Comparison of ENCODE assay signal across 9 cellular contexts in the genomic region with DNA sequence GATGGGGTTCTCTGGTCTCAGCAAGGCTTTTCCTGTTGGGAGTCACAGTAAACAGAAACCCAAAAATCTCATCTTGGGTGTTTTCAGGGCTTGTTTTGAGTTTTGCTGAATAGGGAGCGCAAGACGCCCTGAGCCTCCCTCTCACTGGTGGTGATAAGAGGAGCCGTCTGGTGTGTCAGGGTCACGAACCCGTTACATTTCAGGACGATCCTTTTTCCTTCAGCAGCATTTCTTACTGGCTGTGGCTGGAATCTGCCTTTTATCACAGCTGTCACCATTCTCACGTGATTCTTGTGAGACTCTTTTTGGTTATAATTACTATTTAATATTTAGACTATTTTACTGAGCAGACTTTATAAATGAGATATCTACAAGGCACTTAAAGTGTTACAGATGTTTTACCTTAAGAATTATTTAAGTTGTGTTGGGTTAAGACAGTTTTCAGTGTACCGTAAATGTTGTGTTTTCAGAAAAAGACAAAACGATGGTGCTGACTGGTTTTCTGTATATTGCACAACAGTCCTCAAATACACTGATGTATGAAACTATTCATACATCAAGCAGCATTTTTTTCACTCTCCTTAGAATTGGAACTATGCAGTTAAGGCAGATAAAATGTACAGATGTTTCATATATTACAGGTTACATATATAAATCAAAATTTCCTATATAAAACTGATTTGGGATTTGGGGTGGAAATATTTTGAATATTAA. TPM values are rescaled to one million over a fixed set of nuclear protein-coding genes. Genes with fewer than 3 reads are reported as not detected.
DNase-seq lines count a peak whose midpoint lies in the region; ATAC-seq, FAIRE-seq and TF ChIP-seq lines count a peak whose summit lies in the region.
"Had no signal": no experiment of that assay in that cellular context is flagged by ENCODE, and none has a peak within 500 bp of the region (broad histone marks: within the 10 kb centered on the region; RNA-seq: fewer than 3 reads in every experiment).

No MANE protein-coding gene starts in this region.

- H3K23me2 ChIP-seq in H9 (ENCODE audit: insufficient read length, low read depth, low read length, poor library complexity, severe bottlenecking), result peaks cover 5% of the 10 kb centered on the region

- ATAC-seq in activated T-cell treated with anti-CD3 and anti-CD28 coated beads, Interleukin-2, amount 50 U/mL, for 72 hours (replicated peaks in 1 of 2), result no peak
- no peak for ATAC-seq in activated T-cell treated with anti-CD3 and anti-CD28 coated beads, Interleukin-2, amount 50 U/mL, for 4 hours
- no peak for ATAC-seq in HepG2

- no peak for TF ChIP-seq RAD21 in HepG2 (CRISPR knock-in tag; IDR thresholded peaks at IDR 0.05)

- peaks cover 3 to 8% of the 10 kb centered on the region in 2 donors for H3K36me3 Mint-ChIP-seq in activated T-cell treated with anti-CD3 and anti-CD28 coated beads, Interleukin-2, amount 50 U/mL, for 72 hours (ENCODE audit: insufficient read depth in 2 of 2)
- peaks cover 22% of the 10 kb centered on the region for H3K36me3 Mint-ChIP-seq in activated T-cell treated with anti-CD3 and anti-CD28 coated beads, Interleukin-2, amount 50 U/mL, for 4 hours (ENCODE audit: insufficient read depth)
- peaks cover 45 to 63% (median 58%) of the 10 kb centered on the region in 3 experiments for H3K36me3 Mint-ChIP-seq in H9 (ENCODE audit: insufficient read depth in 1 of 3, low read depth in 3 of 3)
- H3K36me3 Mint-ChIP-seq in nephron progenitor cell (ENCODE audit: low read depth), result peaks cover 43% of the 10 kb centered on the region
- H3K36me3 Mint-ChIP-seq: natural killer cell treated with Interleukin-12 subunit alpha and Interleukin-12 subunit beta and Interleukin-15 and Interleukin-18, amount 100 ng/mL, for 72 hours had no signal

- H3T11ph ChIP-seq in H9 (ENCODE audit: low read length), result no peak overlapping the region

- no peak for TF ChIP-seq CTCF in HepG2 (CRISPR knock-in tag; IDR thresholded peaks at IDR 0.05)
- TF ChIP-seq CTCF in transverse colon (IDR thresholded peaks at IDR 0.05), result no peak
- no peak for TF ChIP-seq CTCF in H9 (conservative IDR thresholded peaks at IDR 0.05)
- no peak for TF ChIP-seq CTCF in nephron progenitor cell (IDR thresholded peaks at IDR 0.05)

- H3K36me3 ChIP-seq in HepG2 (replicated peaks in 1 of 2; ENCODE audit: control insufficient read depth in 1 of 2, insufficient read depth in 2 of 2, low read length in 2 of 2) (peaks cover 5 to 31% of the 10 kb centered on the region in 2 experiments), transverse colon (peaks cover 0 to 7% (median 2%) of the 10 kb centered on the region in 4 donors)

- no peak overlapping the region for H3K18ac ChIP-seq in H9 (ENCODE audit: insufficient read length, low read depth, low read length)

- H2AFZ ChIP-seq in HepG2 (ENCODE audit: low read length) (no peak overlapping the region), H9 (ENCODE audit: low read length) (no peak overlapping the region)

- H2BK12ac ChIP-seq in H9 (ENCODE audit: insufficient read length, low read depth, low read length), result no peak overlapping the region

- TF ChIP-seq POLR2A in HepG2 (IDR thresholded peaks at IDR 0.05; ENCODE audit: insufficient read depth in 1 of 2, low read depth in 2 of 2, low read length in 2 of 2) (no peak), transverse colon (IDR thresholded peaks at IDR 0.05) (no peak)

- in situ Hi-C loops in HepG2 (cut with HindIII; ENCODE audit: extremely low pct_ligation_motif_present, low pct_unique_long_range_greater_than_20kb), result loop anchor here (5.0 kb wide), 1 partner anchor 87 kb away; no protein-coding TSS in a partner anchor
- in situ Hi-C loops in transverse colon (cut with MboI; ENCODE audit: low pct_ligation_motif_present in 1 of 4, low pct_unique_long_range_greater_than_20kb in 1 of 4, low sequenced_read_pairs in 3 of 4), result loop anchor here in 1 of 4 donors (10.0 kb wide), 1 partner anchor 89 kb away; no protein-coding TSS in a partner anchor

- H3K79me1 ChIP-seq in H9 (ENCODE audit: insufficient read depth, low read depth, low read length, poor library complexity, severe bottlenecking), result no peaks in the 10 kb centered on the region

- H3K23ac ChIP-seq in H9 (ENCODE audit: insufficient read length, low read depth, low read length), result no peak overlapping the region

- 92% methylated on average over 9 of the region's 9 CpGs for WGBS in HepG2 (ENCODE audit: low lambda C conversion rate)
- WGBS in transverse colon (ENCODE audit: low coverage in 1 of 2), 2 donors, result 74 to 83% methylated on average over 9 of the region's 9 CpGs
- WGBS in H9 (ENCODE audit: extremely low coverage, insufficient read length, low lambda C conversion rate), result no CpG with 5 or more reads among the region's 9 CpGs

- peaks cover 26% of the 10 kb centered on the region for H3K4me1 Mint-ChIP-seq in activated T-cell treated with anti-CD3 and anti-CD28 coated beads, Interleukin-2, amount 50 U/mL, for 72 hours (ENCODE audit: low read depth)
- peaks cover 22% of the 10 kb centered on the region for H3K4me1 Mint-ChIP-seq in activated T-cell treated with anti-CD3 and anti-CD28 coated beads, Interleukin-2, amount 50 U/mL, for 4 hours (ENCODE audit: low read depth)
- H3K4me1 Mint-ChIP-seq in H9, result peaks cover 10% of the 10 kb centered on the region in 2 experiments
- H3K4me1 Mint-ChIP-seq in nephron progenitor cell, result peaks cover 26% of the 10 kb centered on the region

- no peaks in the 10 kb centered on the region for H3K27me3 ChIP-seq in HepG2 (ENCODE audit: control insufficient read depth in 1 of 2, insufficient read depth in 2 of 2, low read length in 2 of 2)
- no peaks in the 10 kb centered on the region for H3K27me3 ChIP-seq in transverse colon
- H3K27me3 ChIP-seq in H9 (ENCODE audit: insufficient read depth, low read length), result no peaks in the 10 kb centered on the region

- H3K4me3 ChIP-seq in HepG2 (replicated peaks in 1 of 3; ENCODE audit: insufficient read depth in 1 of 3, low read depth in 2 of 3, low read length in 3 of 3) (no peak overlapping the region), transverse colon (no peak overlapping the region)

- no peak overlapping the region for H2BK5ac ChIP-seq in H9 (ENCODE audit: insufficient read length, low read length)

- H3K4ac ChIP-seq in H9 (ENCODE audit: low read depth, low read length), result no peak overlapping the region; the same call in 1 of the 2 replicates

- H4K8ac ChIP-seq in H9 (replicated peaks; ENCODE audit: insufficient read length, low read depth, low read length), result no peak overlapping the region

- intact Hi-C loops in HepG2 (cut with micrococcal nuclease; ENCODE audit: unreplicated experiment), result loop anchor here (10.0 kb wide), 1 partner anchor 59 kb away; no protein-coding TSS in a partner anchor
- intact Hi-C loops in transverse colon (cut with DNase I; ENCODE audit: low total_unique reads), result loop anchor here (5.0 kb wide), 1 partner anchor 87 kb away; no protein-coding TSS in a partner anchor

- POLR2A ChIA-PET in HepG2 (lab: Yijun Ruan, JAX), result interaction anchor here (1.0 to 1.1 kb wide), 2 partner anchors 27 to 83 kb away, joined by 3 to 5 read pairs; no protein-coding TSS in a partner anchor

- H4K5ac ChIP-seq in H9 (ENCODE audit: insufficient read length, low read depth, low read length), result no peak overlapping the region

- H3K4me2 ChIP-seq in HepG2 (ENCODE audit: low read depth, low read length) (no peak overlapping the region), H9 (ENCODE audit: insufficient read depth, insufficient read length, low read length) (no peak overlapping the region)

- CTCF ChIA-PET in HepG2 (lab: Yijun Ruan, JAX; ENCODE audit: low intra/inter-chr PET ratio, low total read pairs), result interaction anchor here (1.6 kb wide), 1 partner anchor 86 kb away, joined by 23 read pairs; no protein-coding TSS in a partner anchor

- H3K9me3 ChIP-seq in HepG2 (ENCODE audit: low read length), result no peaks in the 10 kb centered on the region
- no peaks in the 10 kb centered on the region for H3K9me3 ChIP-seq in transverse colon
- H3K9me3 ChIP-seq in H9 (ENCODE audit: control insufficient read depth, low read depth, low read length), result no peaks in the 10 kb centered on the region

- DNase-seq in activated T-cell treated with anti-CD3 and anti-CD28 coated beads, Interleukin-2, amount 50 U/mL, for 72 hours, result no peak
- DNase-seq in activated T-cell treated with anti-CD3 and anti-CD28 coated beads, Interleukin-2, amount 50 U/mL, for 4 hours, result no peak
- peak; percentile 88 for DNase-seq in amniotic epithelial cell (ENCODE audit: low read depth)
- DNase-seq in HepG2 (ENCODE audit: low spot score), result no peak
- no peak for DNase-seq in transverse colon
- DNase-seq in H9, result no peak
- DNase-seq in nephron progenitor cell, result no peak
- no peak for DNase-seq in epidermal melanocyte (ENCODE audit: insufficient read length, low spot score)

- H2BK15ac ChIP-seq in H9 (ENCODE audit: low read depth, low read length), result no peak overlapping the region

- peak overlapping the region in 1 of 2 donors; percentile 11 for H3K4me3 Mint-ChIP-seq in activated T-cell treated with anti-CD3 and anti-CD28 coated beads, Interleukin-2, amount 50 U/mL, for 72 hours
- H3K4me3 Mint-ChIP-seq in activated T-cell treated with anti-CD3 and anti-CD28 coated beads, Interleukin-2, amount 50 U/mL, for 4 hours, result no peak overlapping the region
- H3K4me3 Mint-ChIP-seq in H9 (no peak overlapping the region), nephron progenitor cell (no peak overlapping the region)
- H3K4me3 Mint-ChIP-seq: natural killer cell treated with Interleukin-12 subunit alpha and Interleukin-12 subunit beta and Interleukin-15 and Interleukin-18, amount 100 ng/mL, for 72 hours had no signal

- H2BK120ac ChIP-seq in H9 (ENCODE audit: low read depth, low read length, poor library complexity, severe bottlenecking), result no peak overlapping the region

- no peak for FAIRE-seq in HepG2 (lab: Jason Lieb, UNC)

- peak overlapping the region; percentile 63 for H3K27ac Mint-ChIP-seq in activated T-cell treated with anti-CD3 and anti-CD28 coated beads, Interleukin-2, amount 50 U/mL, for 72 hours
- H3K27ac Mint-ChIP-seq in H9 (no peak overlapping the region; a peak in 2 of 7 replicates), nephron progenitor cell (no peak overlapping the region)

- H3K9ac ChIP-seq in HepG2 (ENCODE audit: insufficient read depth, low read depth, low read length) (no peak overlapping the region; the same call in 1 of the 2 replicates), H9 (ENCODE audit: extremely low read depth, insufficient read length, low read length) (no peak overlapping the region)

- H3K27me3 Mint-ChIP-seq in activated T-cell treated with anti-CD3 and anti-CD28 coated beads, Interleukin-2, amount 50 U/mL, for 72 hours (ENCODE audit: low read depth), result no peaks in the 10 kb centered on the region
- no peaks in the 10 kb centered on the region for H3K27me3 Mint-ChIP-seq in activated T-cell treated with anti-CD3 and anti-CD28 coated beads, Interleukin-2, amount 50 U/mL, for 4 hours (ENCODE audit: low read depth)
- H3K27me3 Mint-ChIP-seq in H9 (ENCODE audit: low read depth) (no peaks in the 10 kb centered on the region), nephron progenitor cell (ENCODE audit: low read depth, poor library complexity) (peaks cover 3% of the 10 kb centered on the region)
- H3K27me3 Mint-ChIP-seq: natural killer cell treated with Interleukin-12 subunit alpha and Interleukin-12 subunit beta and Interleukin-15 and Interleukin-18, amount 100 ng/mL, for 72 hours had no signal

- H2AK5ac ChIP-seq in H9 (ENCODE audit: insufficient read length, low read length), result no peak overlapping the region

- H3K27ac ChIP-seq in HepG2 (ENCODE audit: extremely low read length, insufficient read depth, low read length) (peak overlapping the region; percentile 55), transverse colon (peak overlapping the region; percentile 66 to 81 (median 78)), H9 (ENCODE audit: insufficient read length, low read depth, low read length) (no peak overlapping the region)

- no peak overlapping the region for H2BK20ac ChIP-seq in H9 (ENCODE audit: low read depth, low read length, poor library complexity, severe bottlenecking)

- H3K14ac ChIP-seq in H9 (ENCODE audit: insufficient read depth, low read length), result no peak overlapping the region

- TF ChIP-seq EP300 in HepG2 (IDR thresholded peaks at IDR 0.05; ENCODE audit: low read depth in 2 of 2, low read length in 2 of 2), result no peak
- no peak for TF ChIP-seq EP300 in HepG2 (CRISPR knock-in tag; IDR thresholded peaks at IDR 0.05; ENCODE audit: borderline replicate concordance)
- no peak for TF ChIP-seq EP300 in transverse colon (IDR thresholded peaks at IDR 0.05; ENCODE audit: low read depth)

- H3K4me1 ChIP-seq in HepG2 (ENCODE audit: insufficient read depth, low read length) (peaks cover 24% of the 10 kb centered on the region), transverse colon (peaks cover 22 to 46% (median 31%) of the 10 kb centered on the region in 4 donors), H9 (ENCODE audit: insufficient read depth, low read length) (0 out of 2 replicates have a peak, but pooled peaks cover 2% of the 10 kb centered on the region)

- no peak overlapping the region for H4K91ac ChIP-seq in H9 (ENCODE audit: insufficient read length, low read depth, low read length)

- H3K79me2 ChIP-seq in HepG2 (ENCODE audit: insufficient read depth, low read length) (peaks cover 14% of the 10 kb centered on the region), H9 (ENCODE audit: insufficient read depth, low read length) (peaks cover 13% of the 10 kb centered on the region; the same call in 1 of the 2 replicates)

- BruUV-seq in HepG2 (replicated peaks; lab: Mats Ljungman, UMichigan), result no TSS peak

- H4K20me1 ChIP-seq in HepG2 (ENCODE audit: insufficient read depth, low read length) (peaks cover 10% of the 10 kb centered on the region; the same call in 1 of the 2 replicates), H9 (ENCODE audit: control insufficient read depth, insufficient read depth, insufficient read length) (no peaks in the 10 kb centered on the region)

- H3K56ac ChIP-seq in H9 (ENCODE audit: insufficient read length, low read depth, low read length), result no peak overlapping the region

- H3K9me3 Mint-ChIP-seq in activated T-cell treated with anti-CD3 and anti-CD28 coated beads, Interleukin-2, amount 50 U/mL, for 72 hours, result no peaks in the 10 kb centered on the region
- no peaks in the 10 kb centered on the region for H3K9me3 Mint-ChIP-seq in activated T-cell treated with anti-CD3 and anti-CD28 coated beads, Interleukin-2, amount 50 U/mL, for 4 hours
- H3K9me3 Mint-ChIP-seq in H9 (peaks cover 5 to 6% of the 10 kb centered on the region in 2 experiments), nephron progenitor cell (no peaks in the 10 kb centered on the region)
- H3K9me3 Mint-ChIP-seq: natural killer cell treated with Interleukin-12 subunit alpha and Interleukin-12 subunit beta and Interleukin-15 and Interleukin-18, amount 100 ng/mL, for 72 hours had no signal

RNA-seq across cellular contexts. Expression of a gene that starts 2.2 kb away (rescaled TPM):
- total RNA-seq in activated T-cell treated with anti-CD3 and anti-CD28 coated beads, Interleukin-2, amount 50 U/mL, for 72 hours, result 10 to 100 TPM; 33.8 to 34.9 TPM
- 10 to 100 TPM; 47.9 to 55.3 (median 52.1) TPM for total RNA-seq in activated T-cell treated with anti-CD3 and anti-CD28 coated beads, Interleukin-2, amount 50 U/mL, for 4 hours
- total RNA-seq in HepG2 (2016; rRNA removed; fragmentation: Illumina TruSeq; extraction: Trizol) (28.2 and 31.6 TPM in 2 replicates), transverse colon (100 to 1,000 TPM in 2 of 4 donors, 10 to 100 TPM in 2; 49.4 to 116 (median 85.2) TPM), H9 (2021) (70.2 and 75.1 TPM in 2 replicates)
- 7.8 and 8.0 TPM in 2 replicates for total RNA-seq in HepG2 (2016; cell fraction: cytosol; rRNA removed; fragmentation: Illumina TruSeq; extraction: Trizol; ENCODE audit: low read depth)
- 27.8 and 31.5 TPM in 2 replicates for total RNA-seq in HepG2 (2016; cell fraction: insoluble cytoplasmic fraction; rRNA removed; fragmentation: Illumina TruSeq; extraction: Trizol)
- total RNA-seq in HepG2 (2016; cell fraction: membrane; rRNA removed; fragmentation: Illumina TruSeq; extraction: Trizol), result 18.9 and 22.1 TPM in 2 replicates
- total RNA-seq in HepG2 (2016; cell fraction: nucleus; rRNA removed; fragmentation: Illumina TruSeq; extraction: Trizol), result 26.6 and 28.2 TPM in 2 replicates
- 35.2 and 44.4 TPM in 2 replicates for polyA plus RNA-seq in HepG2 (2011; rRNA removed)
- polyA plus RNA-seq in HepG2 (2011; cell fraction: cytosol; rRNA removed), result 32.6 and 49.3 TPM in 2 replicates
- 186 and 201 TPM in 2 replicates for polyA plus RNA-seq in HepG2 (2011; cell fraction: nucleus; rRNA removed)
- 33.0 and 39.4 TPM in 2 replicates for polyA plus RNA-seq in HepG2 (2012)
- 13.8 and 16.4 TPM in 2 replicates for polyA plus RNA-seq in HepG2 (2016; cell fraction: cytosol; fragmentation: Illumina TruSeq; extraction: Trizol; ENCODE audit: low read depth)
- polyA plus RNA-seq in HepG2 (2016; cell fraction: insoluble cytoplasmic fraction; fragmentation: Illumina TruSeq; extraction: Trizol; ENCODE audit: low read depth), result 49.1 and 51.2 TPM in 2 replicates
- polyA plus RNA-seq in HepG2 (2016; cell fraction: membrane; fragmentation: Illumina TruSeq; extraction: Trizol; ENCODE audit: low read depth), result 21.9 and 26.3 TPM in 2 replicates
- polyA plus RNA-seq in HepG2 (2016; cell fraction: nucleus; fragmentation: Illumina TruSeq; extraction: Trizol; ENCODE audit: insufficient read depth, low read depth), result 111 and 112 TPM in 2 replicates
- polyA minus RNA-seq in HepG2 (2011; rRNA and poly(A)+ RNA removed; ENCODE audit: low replicate concordance), result 16.3 and 17.4 TPM in 2 replicates
- polyA minus RNA-seq in HepG2 (2011; cell fraction: cytosol; rRNA and poly(A)+ RNA removed), result 9.7 and 12.6 TPM in 2 replicates
- polyA minus RNA-seq in HepG2 (2011; cell fraction: nucleus; rRNA and poly(A)+ RNA removed), result 19.2 and 26.4 TPM in 2 replicates

RNA-seq across cellular contexts. Expression of a gene that starts 41.9 kb away (rescaled TPM):
- 10 to 100 TPM; 77.9 to 84.4 TPM for total RNA-seq in activated T-cell treated with anti-CD3 and anti-CD28 coated beads, Interleukin-2, amount 50 U/mL, for 72 hours
- 10 to 100 TPM; 61.5 to 69.1 (median 63.0) TPM for total RNA-seq in activated T-cell treated with anti-CD3 and anti-CD28 coated beads, Interleukin-2, amount 50 U/mL, for 4 hours
- total RNA-seq in HepG2 (2016; rRNA removed; fragmentation: Illumina TruSeq; extraction: Trizol), result 23.2 and 47.0 TPM in 2 replicates
- total RNA-seq in HepG2 (2016; cell fraction: cytosol; rRNA removed; fragmentation: Illumina TruSeq; extraction: Trizol; ENCODE audit: low read depth), result 20.5 and 20.8 TPM in 2 replicates
- total RNA-seq in HepG2 (2016; cell fraction: insoluble cytoplasmic fraction; rRNA removed; fragmentation: Illumina TruSeq; extraction: Trizol), result 23.7 and 48.5 TPM in 2 replicates
- 17.9 and 19.0 TPM in 2 replicates for total RNA-seq in HepG2 (2016; cell fraction: membrane; rRNA removed; fragmentation: Illumina TruSeq; extraction: Trizol)
- 73.3 and 80.7 TPM in 2 replicates for total RNA-seq in HepG2 (2016; cell fraction: nucleus; rRNA removed; fragmentation: Illumina TruSeq; extraction: Trizol)
- polyA plus RNA-seq in HepG2 (2011; rRNA removed), result 126 and 140 TPM in 2 replicates
- 172 and 209 TPM in 2 replicates for polyA plus RNA-seq in HepG2 (2011; cell fraction: cytosol; rRNA removed)
- polyA plus RNA-seq in HepG2 (2011; cell fraction: nucleus; rRNA removed), result 652 and 741 TPM in 2 replicates
- 71.5 and 75.9 TPM in 2 replicates for polyA plus RNA-seq in HepG2 (2012)
- polyA plus RNA-seq in HepG2 (2016; cell fraction: cytosol; fragmentation: Illumina TruSeq; extraction: Trizol; ENCODE audit: low read depth), result 8.3 and 11.8 TPM in 2 replicates
- 18.4 and 20.2 TPM in 2 replicates for polyA plus RNA-seq in HepG2 (2016; cell fraction: insoluble cytoplasmic fraction; fragmentation: Illumina TruSeq; extraction: Trizol; ENCODE audit: low read depth)
- 7.5 and 9.3 TPM in 2 replicates for polyA plus RNA-seq in HepG2 (2016; cell fraction: membrane; fragmentation: Illumina TruSeq; extraction: Trizol; ENCODE audit: low read depth)
- 160 and 177 TPM in 2 replicates for polyA plus RNA-seq in HepG2 (2016; cell fraction: nucleus; fragmentation: Illumina TruSeq; extraction: Trizol; ENCODE audit: insufficient read depth, low read depth)
- polyA minus RNA-seq in HepG2 (2011; rRNA and poly(A)+ RNA removed; ENCODE audit: low replicate concordance), result 212 and 267 TPM in 2 replicates
- 55.5 and 58.0 TPM in 2 replicates for polyA minus RNA-seq in HepG2 (2011; cell fraction: cytosol; rRNA and poly(A)+ RNA removed)
- polyA minus RNA-seq in HepG2 (2011; cell fraction: nucleus; rRNA and poly(A)+ RNA removed), result 208 and 210 TPM in 2 replicates
- 100 to 1,000 TPM in 3 of 4 donors, 10 to 100 TPM in 1; 92.7 to 569 (median 162) TPM for total RNA-seq in transverse colon
- total RNA-seq in H9 (2021), result 105 and 118 TPM in 2 replicates
